8 cellular contexts compared by ENCODE assay signal in genomic region chr1:172399369-172400072, GRCh38. TPM values are rescaled to one million over a fixed set of nuclear protein-coding genes. Genes with fewer than 3 reads are reported as not detected.
DNase-seq lines count a peak whose midpoint lies in the region; ATAC-seq, FAIRE-seq and TF ChIP-seq lines count a peak whose summit lies in the region.

No MANE protein-coding gene starts in this region.

- H3K27me3 Mint-ChIP-seq in activated naive CD8-positive, alpha-beta T cell, result no peaks in the 10 kb centered on the region
- H3K27me3 Mint-ChIP-seq in osteocyte (ENCODE audit: unreplicated experiment), result no peaks in the 10 kb centered on the region

- DNase-seq in GM19239 (ENCODE audit: insufficient read length, low spot score) (no peak), NCI-H446 (lab: John Stamatoyannopoulos, UW) (peak; percentile 87 to 88), glomerular visceral epithelial cell (ENCODE audit: extremely low spot score) (peak; percentile 85), osteocyte (ENCODE audit: extremely low spot score, unreplicated experiment) (no peak)

- no peak for ATAC-seq in HG02571 (IDR thresholded peaks at IDR 0.05; ENCODE audit: unreplicated experiment)
- no peak for ATAC-seq in HG02642 (IDR thresholded peaks at IDR 0.05; ENCODE audit: poor library complexity, unreplicated experiment)

- peak overlapping the region; percentile 76 for H3K27ac Mint-ChIP-seq in activated naive CD8-positive, alpha-beta T cell
- peak overlapping the region; percentile 97 for H3K27ac Mint-ChIP-seq in osteocyte (ENCODE audit: unreplicated experiment)

- TF ChIP-seq CTCF in C4-2B (conservative IDR thresholded peaks at IDR 0.05), result peak; percentile 90
- TF ChIP-seq CTCF in osteocyte (IDR thresholded peaks at IDR 0.05), result peak; percentile 74

- peak overlapping the region; percentile 50; the same call in 1 of the 2 replicates for H3K27ac ChIP-seq in C4-2B

- H3K4me3 Mint-ChIP-seq in activated naive CD8-positive, alpha-beta T cell, result peak overlapping the region; percentile 32
- peak overlapping the region; percentile 44 for H3K4me3 Mint-ChIP-seq in osteocyte (ENCODE audit: unreplicated experiment)

- H3K36me3 Mint-ChIP-seq in activated naive CD8-positive, alpha-beta T cell, result no peaks in the 10 kb centered on the region
- peaks cover 4% of the 10 kb centered on the region for H3K36me3 Mint-ChIP-seq in osteocyte (ENCODE audit: unreplicated experiment)

- H3K9me3 Mint-ChIP-seq in activated naive CD8-positive, alpha-beta T cell (ENCODE audit: low read depth), result no peaks in the 10 kb centered on the region
- H3K9me3 Mint-ChIP-seq in osteocyte (ENCODE audit: unreplicated experiment), result no peaks in the 10 kb centered on the region

- H3K4me1 Mint-ChIP-seq in activated naive CD8-positive, alpha-beta T cell (ENCODE audit: low read depth), result peaks cover 71% of the 10 kb centered on the region
- peaks cover 66% of the 10 kb centered on the region for H3K4me1 Mint-ChIP-seq in osteocyte (ENCODE audit: unreplicated experiment)

- peak; percentile 78 for FAIRE-seq in GM19239 (lab: Jason Lieb, UNC)

RNA-seq across cellular contexts. Expression of gene C1orf105, which starts 21.0 kb away (rescaled TPM):
- total RNA-seq in osteocyte, result not detected in 2 replicates

RNA-seq across cellular contexts. Expression of gene PIGC, which starts 44.3 kb away (rescaled TPM):
- 30.5 and 31.7 TPM in 2 replicates for total RNA-seq in osteocyte

Comparison
In these comparisons a context has a peak if more than half of its experiments do, and no peak if none do; other contexts are left out.
1. DNase-seq: peak in NCI-H446 (2 of 2) and glomerular visceral epithelial cell (single experiment); none in GM19239 (single experiment) and osteocyte (single experiment).